Comparison of ENCODE assay signal across 20 cellular contexts in genomic region chr6:38182426-38182825, GRCh38.
DNase-seq lines count a peak whose midpoint lies in the region; ATAC-seq and TF ChIP-seq lines count a peak whose summit lies in the region.
"Had no signal": no experiment of that assay in that cellular context is flagged by ENCODE, and none has a peak within 500 bp of the region (broad histone marks: within the 10 kb centered on the region; RNA-seq: fewer than 3 reads in every experiment).

No MANE protein-coding gene starts in this region.

- H3K27me3 Mint-ChIP-seq in CD8-positive, alpha-beta T cell (ENCODE audit: low read depth) = no peaks in the 10 kb centered on the region

- no peak for TF ChIP-seq CTCF in CD8-positive, alpha-beta T cell (IDR thresholded peaks at IDR 0.05)
- no peak for TF ChIP-seq CTCF in GM13977 (IDR thresholded peaks at IDR 0.05; ENCODE audit: extremely low read depth, insufficient read depth, missing control alignments)
- no peak for TF ChIP-seq CTCF in coronary artery (IDR thresholded peaks at IDR 0.05)
- no peak for TF ChIP-seq CTCF in omental fat pad (IDR thresholded peaks at IDR 0.05)

- DNase-seq in CD8-positive, alpha-beta T cell = peak in 1 of 7 experiments; percentile 34
- DNase-seq in GM13977 (ENCODE audit: low spot score) = peak; percentile 3
- peak; percentile 64 for DNase-seq in coronary artery (ENCODE audit: low spot score)
- no peak for DNase-seq in omental fat pad (ENCODE audit: low spot score)
- DNase-seq in NCI-H187 treated with DMSO at 0.1 percent for 48 hours (lab: John Stamatoyannopoulos, UW) = no peak
- no peak for DNase-seq in AML-193 (lab: John Stamatoyannopoulos, UW)
- DNase-seq: CD8-positive, alpha-beta memory T cell; HFFc6; KBM-7; NCI-H1436; NCI-H2029 treated with DMSO at 0.1 percent for 48 hours; NCI-H2171; NCI-H446; SIG-M5 had no signal

- H3K9me3 ChIP-seq in CD8-positive, alpha-beta T cell (ENCODE audit: low read length) = no peaks in the 10 kb centered on the region
- H3K9me3 ChIP-seq: BLaER1 treated with 17β-estradiol and CSF1 and Interleukin-3, amounts not matched to agents 10 nM and 100 nM had no signal

- H3K27me3 ChIP-seq in CD8-positive, alpha-beta T cell (ENCODE audit: insufficient read depth, low read length) = no peaks in the 10 kb centered on the region
- H3K27me3 ChIP-seq: BLaER1 treated with 17β-estradiol and CSF1 and Interleukin-3, amounts not matched to agents 10 nM and 100 nM had no signal

- no peaks in the 10 kb centered on the region for H3K4me1 ChIP-seq in CD8-positive, alpha-beta T cell (ENCODE audit: insufficient read depth, low read length)
- H3K4me1 ChIP-seq: BLaER1 treated with 17β-estradiol and CSF1 and Interleukin-3, amounts not matched to agents 10 nM and 100 nM had no signal

- POLR2A ChIA-PET in CD8-positive, alpha-beta T cell (lab: Charles Lee) = no interaction called here

- CTCF ChIA-PET in CD8-positive, alpha-beta T cell (lab: Charles Lee) = no interaction called here

- no peaks in the 10 kb centered on the region for H3K9me3 Mint-ChIP-seq in CD8-positive, alpha-beta T cell
- H3K9me3 Mint-ChIP-seq: CD8-positive, alpha-beta memory T cell; HFFc6 had no signal

- intact Hi-C loops in CD8-positive, alpha-beta T cell (cut with DNase I, micrococcal nuclease) = no loop called here

- no peak for ATAC-seq in CD8-positive, alpha-beta T cell
- peak; percentile 18 for ATAC-seq in omental fat pad (ENCODE audit: low FRiP score)
- no peak for ATAC-seq in HG02610 (IDR thresholded peaks at IDR 0.05; ENCODE audit: unreplicated experiment)
- no peak for ATAC-seq in HG03175 (IDR thresholded peaks at IDR 0.05; ENCODE audit: unreplicated experiment)
- ATAC-seq: HepG2, SK-N-SH treated with all-trans-retinoic acid at 6 μM for 48 hours had no signal

- H3K4me3 Mint-ChIP-seq in CD8-positive, alpha-beta T cell = no peak overlapping the region
- H3K4me3 Mint-ChIP-seq: HFFc6 had no signal

- no peak overlapping the region for H3K4me3 ChIP-seq in CD8-positive, alpha-beta T cell (ENCODE audit: low read depth, low read length)
- H3K4me3 ChIP-seq in coronary artery = no peak overlapping the region
- H3K4me3 ChIP-seq: BLaER1 treated with 17β-estradiol and CSF1 and Interleukin-3, amounts not matched to agents 10 nM and 100 nM had no signal

- peaks cover 13% of the 10 kb centered on the region for H3K36me3 Mint-ChIP-seq in CD8-positive, alpha-beta T cell

- no peak overlapping the region for H3K27ac ChIP-seq in CD8-positive, alpha-beta T cell (ENCODE audit: low read depth, low read length)
- no peak overlapping the region for H3K27ac ChIP-seq in coronary artery
- H3K27ac ChIP-seq: BLaER1 treated with 17β-estradiol and CSF1 and Interleukin-3, amounts not matched to agents 10 nM and 100 nM; RWPE1 had no signal

- in situ Hi-C loops in GM13977 (cut with MboI; ENCODE audit: low pct_unique_long_range_greater_than_20kb, low sequenced_read_pairs, unreplicated experiment) = no loop called here

- H3K27ac Mint-ChIP-seq in CD8-positive, alpha-beta T cell = peak overlapping the region; percentile 10
- H3K27ac Mint-ChIP-seq: HFFc6 had no signal

- peaks cover 5% of the 10 kb centered on the region for H3K4me1 Mint-ChIP-seq in CD8-positive, alpha-beta T cell (ENCODE audit: low read depth)

- H3K36me3 ChIP-seq in CD8-positive, alpha-beta T cell (ENCODE audit: insufficient read depth, low read length) = no peaks in the 10 kb centered on the region

Comparison
In these comparisons a context has a peak if more than half of its experiments do, and no peak if none do; other contexts are left out.
1. DNase-seq: peak in GM13977 (single experiment) and coronary artery (single experiment); none in omental fat pad (single experiment), NCI-H187 treated with DMSO at 0.1 percent for 48 hours (single experiment) and AML-193 (0 of 2).